7 cellular contexts compared by ENCODE assay signal in the genomic region with DNA sequence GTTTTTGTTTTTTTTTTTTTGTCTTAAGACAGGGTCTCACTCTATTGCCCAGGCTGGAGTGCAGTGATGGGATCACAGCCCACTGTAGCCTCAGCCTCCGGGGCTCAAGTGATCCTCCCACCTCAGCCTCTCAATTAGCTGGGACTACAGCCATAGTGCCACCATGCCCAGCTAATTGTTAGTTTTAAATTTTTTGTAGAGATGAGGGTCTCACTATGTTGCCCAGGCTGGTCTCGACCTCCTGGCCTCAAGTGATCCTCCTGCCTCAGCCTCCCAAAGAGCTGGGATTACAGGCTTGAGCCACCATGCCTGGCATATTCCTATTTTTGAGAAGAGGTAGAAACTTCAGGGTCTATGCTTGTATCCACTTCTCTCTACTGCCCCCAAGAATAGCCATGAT. TPM values are rescaled to one million over a fixed set of nuclear protein-coding genes. Genes with fewer than 3 reads are reported as not detected.
"Had no signal": no experiment of that assay in that cellular context is flagged by ENCODE, and none has a peak within 500 bp of the region (broad histone marks: within the 10 kb centered on the region; RNA-seq: fewer than 3 reads in every experiment).

No MANE protein-coding gene starts in this region.

RNA-seq across cellular contexts. Expression of gene BAIAP2L2, which starts 8.3 kb away (rescaled TPM):
- total RNA-seq: dermis microvascular lymphatic vessel endothelial cell had no signal

RNA-seq across cellular contexts. Expression of gene SLC16A8, which starts 34.8 kb away (rescaled TPM):
- total RNA-seq: esophagus squamous epithelium, glomerular endothelial cell, left ventricle myocardium superior, mammary epithelial cell, mononuclear cell had no signal
- polyA plus RNA-seq: keratinocyte, mammary epithelial cell had no signal
